32 cellular contexts compared by ENCODE assay signal in the genomic region with DNA sequence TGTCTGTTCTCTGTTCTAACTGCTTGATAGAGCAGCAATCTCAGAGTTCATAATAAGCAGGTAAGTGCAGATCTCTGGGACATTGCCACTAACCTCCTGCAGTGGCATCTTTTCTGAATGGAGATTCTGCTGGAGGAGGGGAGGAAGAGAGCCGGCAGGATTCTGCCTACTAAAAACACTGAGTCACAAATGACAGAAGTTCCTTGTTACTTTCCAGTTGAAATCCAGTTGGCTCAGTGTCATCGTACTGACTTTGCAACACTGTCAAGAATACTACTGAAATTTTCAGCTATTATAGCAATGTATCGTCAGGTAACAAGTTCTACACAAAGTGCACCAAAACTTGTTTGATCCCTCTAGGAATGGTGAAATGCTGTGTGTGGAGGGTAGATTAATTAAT.
"Had no signal": no experiment of that assay in that cellular context is flagged by ENCODE, and none has a peak within 500 bp of the region (broad histone marks: within the 10 kb centered on the region; RNA-seq: fewer than 3 reads in every experiment).

No MANE protein-coding gene starts in this region.

- ATAC-seq: activated T-cell treated with anti-CD3 and anti-CD28 coated beads, Interleukin-2, amount 50 U/mL, for 72 hours; activated T-helper 17 cell treated with anti-CD3 and anti-CD28 coated beads, Interleukin-2, amount 50 U/mL, for 72 hours; body of pancreas had no signal

- H3K27me3 ChIP-seq: ascending aorta, body of pancreas, breast epithelium had no signal

- H3K4me1 Mint-ChIP-seq: activated CD4-positive, alpha-beta memory T cell treated with anti-CD3 and anti-CD28 coated beads, Interleukin-2, amount 10 ng/mL, durations not matched to agents 7 days and 5 days; activated naive CD8-positive, alpha-beta T cell treated with anti-CD3 and anti-CD28 coated beads for 36 hours; activated T-helper 17 cell treated with anti-CD3 and anti-CD28 coated beads, Interleukin-2, amount 50 U/mL, for 72 hours had no signal

- H3K9me3 Mint-ChIP-seq: activated naive CD8-positive, alpha-beta T cell treated with anti-CD3 and anti-CD28 coated beads for 36 hours had no signal

- H3K36me3 Mint-ChIP-seq: activated naive CD8-positive, alpha-beta T cell treated with anti-CD3 and anti-CD28 coated beads for 36 hours had no signal

- H3K4me2 ChIP-seq: KMS-11, PC-9 had no signal

- H3K4me3 ChIP-seq: ascending aorta, body of pancreas, breast epithelium, PC-9 had no signal

- H3K27ac Mint-ChIP-seq: activated CD4-positive, alpha-beta memory T cell treated with anti-CD3 and anti-CD28 coated beads, Interleukin-2, amount 10 ng/mL, durations not matched to agents 7 days and 5 days; activated naive CD8-positive, alpha-beta T cell treated with anti-CD3 and anti-CD28 coated beads for 36 hours; activated T-cell treated with anti-CD3 and anti-CD28 coated beads, Interleukin-2, amount 50 U/mL, for 72 hours; activated T-helper 17 cell treated with anti-CD3 and anti-CD28 coated beads, Interleukin-2, amount 50 U/mL, for 72 hours had no signal

- H3K4me3 Mint-ChIP-seq: activated CD4-positive, alpha-beta memory T cell treated with anti-CD3 and anti-CD28 coated beads, Interleukin-2, amount 10 ng/mL, durations not matched to agents 7 days and 5 days; activated naive CD8-positive, alpha-beta T cell treated with anti-CD3 and anti-CD28 coated beads for 36 hours; activated T-cell treated with anti-CD3 and anti-CD28 coated beads, Interleukin-2, amount 50 U/mL, for 72 hours; activated T-helper 17 cell treated with anti-CD3 and anti-CD28 coated beads, Interleukin-2, amount 50 U/mL, for 72 hours had no signal

- H3K4me1 ChIP-seq: ascending aorta, body of pancreas, breast epithelium had no signal

- H3K27me3 Mint-ChIP-seq: activated CD4-positive, alpha-beta memory T cell treated with anti-CD3 and anti-CD28 coated beads, Interleukin-2, amount 10 ng/mL, durations not matched to agents 7 days and 5 days had no signal

- H3K36me3 ChIP-seq: ascending aorta, breast epithelium, WERI-Rb-1 had no signal

- H3K27ac ChIP-seq: ascending aorta, body of pancreas, breast epithelium, KMS-11, PC-9, WERI-Rb-1 had no signal

- H2AFZ ChIP-seq: PC-9 had no signal

- DNase-seq: activated CD4-positive, alpha-beta memory T cell treated with anti-CD3 and anti-CD28 coated beads, Interleukin-2, amount 10 ng/mL, durations not matched to agents 7 days and 5 days; activated CD4-positive, alpha-beta T cell treated with anti-CD3 and anti-CD28 coated beads for 1 hour; activated CD4-positive, alpha-beta T cell treated with anti-CD3 and anti-CD28 coated beads for 48 hours; activated CD4-positive, CD25-positive, alpha-beta regulatory T cell; activated effector memory CD4-positive, alpha-beta T cell treated with anti-CD3 and anti-CD28 coated beads, Interleukin-2, amount 50 U/mL, for 16 hours; activated naive CD4-positive, alpha-beta T cell; activated naive CD4-positive, alpha-beta T cell treated with anti-CD3 and anti-CD28 coated beads, Interleukin-2, amount 50 U/mL, for 16 hours; activated naive CD8-positive, alpha-beta T cell treated with anti-CD3 and anti-CD28 coated beads for 36 hours; activated T-cell treated with anti-CD3 and anti-CD28 coated beads, Interleukin-2, amount 50 U/mL, for 1 hour; activated T-cell treated with anti-CD3 and anti-CD28 coated beads, Interleukin-2, amount 50 U/mL, for 72 hours; amniotic stem cell; body of pancreas; MM.1S; MV-4-11; NCI-H1092; NCI-H1436 treated with DMSO at 0.1 percent for 48 hours; NCI-H1694 treated with DMSO at 0.1 percent for 48 hours; NCI-H2029; NCI-H345; NCI-H524 treated with DMSO at 0.1 percent for 48 hours; NK-92 treated with Interleukin-12 subunit alpha and Interleukin-12 subunit beta, amount 100 ng/mL, for 24 hours; PC-9; Right ventricle myocardium superior; SW 1271; T-helper 1 cell; T-helper 2 cell; T-helper 9 cell; WERI-Rb-1 had no signal
